In the genomic region with DNA sequence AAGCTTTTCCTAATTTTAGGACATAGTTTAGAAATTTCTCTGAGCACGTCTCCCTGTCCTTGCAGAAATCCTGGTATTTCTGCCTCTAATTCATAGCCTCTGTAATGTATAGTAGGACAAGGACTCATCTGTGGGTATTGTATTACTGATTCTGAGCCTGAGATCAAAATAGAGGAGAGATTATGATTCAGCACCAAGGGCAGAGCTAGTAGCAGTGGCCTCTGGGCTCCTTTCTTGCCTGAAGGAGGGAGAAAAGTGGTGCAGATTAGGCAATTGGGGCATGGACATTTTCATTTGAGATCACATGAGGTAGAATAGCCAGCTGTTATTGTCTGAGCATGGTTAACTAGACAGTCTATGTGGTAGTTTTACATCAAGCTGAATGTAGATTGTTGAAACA, we compare ENCODE assay signal across 12 cellular contexts. TPM values are rescaled to one million over a fixed set of nuclear protein-coding genes. Genes with fewer than 3 reads are reported as not detected.
DNase-seq lines count a peak whose midpoint lies in the region; ATAC-seq, FAIRE-seq and TF ChIP-seq lines count a peak whose summit lies in the region.
"Had no signal": no experiment of that assay in that cellular context is flagged by ENCODE, and none has a peak within 500 bp of the region (broad histone marks: within the 10 kb centered on the region; RNA-seq: fewer than 3 reads in every experiment).

No MANE protein-coding gene starts in this region.

- H3K23ac ChIP-seq in trophoblast cell (ENCODE audit: low read length), result no peak overlapping the region

- TF ChIP-seq EP300 in GM12878 (IDR thresholded peaks at IDR 0.05; ENCODE audit: borderline replicate concordance in 1 of 2, control insufficient read depth in 1 of 2, low read depth in 2 of 2, low read length in 2 of 2), result no peak

- no peak overlapping the region for H4K12ac ChIP-seq in trophoblast cell (ENCODE audit: low read depth, low read length)

- H3K27ac Mint-ChIP-seq in T-helper 1 cell treated with Interleukin-12 subunit alpha and Interleukin-12 subunit beta and Interleukin-4 antibody, amounts not matched to agents 30 μg/mL and 1 μg/mL, for 36 hours, result peak overlapping the region; percentile 58
- no peak overlapping the region for H3K27ac Mint-ChIP-seq in nephron

- H3F3A ChIP-seq in Loucy (ENCODE audit: low read depth), result peaks cover 10% of the 10 kb centered on the region

- no peak overlapping the region for H4K91ac ChIP-seq in trophoblast cell (ENCODE audit: low read depth, low read length)

- H4K20me1 ChIP-seq in Loucy (ENCODE audit: insufficient read depth, low read length, poor library complexity, severe bottlenecking) (peaks cover 42% of the 10 kb centered on the region), GM12878 (ENCODE audit: control insufficient read depth, insufficient read depth) (no peaks in the 10 kb centered on the region)

- DNase-seq in T-helper 1 cell (no peak), GM12878 (ENCODE audit: low read depth, low spot score) (no peak), G401 (ENCODE audit: low spot score) (no peak), trophoblast cell (no peak), NCI-H1694 treated with DMSO at 0.1 percent for 48 hours (lab: John Stamatoyannopoulos, UW) (no peak)
- DNase-seq: activated T-cell treated with anti-CD3 and anti-CD28 coated beads, Interleukin-2, amount 50 U/mL, for 4 hours; central memory CD4-positive, alpha-beta T cell; T-helper 2 cell had no signal

- H3K14ac ChIP-seq in trophoblast cell (ENCODE audit: low read length), result no peak overlapping the region

- H3K4me2 ChIP-seq in Loucy (ENCODE audit: low read depth, low read length, poor library complexity, severe bottlenecking), result peak overlapping the region; percentile 94
- peak overlapping the region; percentile 98; the same call in 1 of the 2 replicates for H3K4me2 ChIP-seq in GM12878 (ENCODE audit: control insufficient read depth, insufficient read depth)
- H3K4me2 ChIP-seq in trophoblast cell (ENCODE audit: low read length), result no peak overlapping the region

- no peak overlapping the region for H3K4ac ChIP-seq in trophoblast cell (ENCODE audit: low read depth, low read length)

- H3K4me3 ChIP-seq in Loucy (ENCODE audit: low read length, poor library complexity, severe bottlenecking) (peak overlapping the region; percentile 75), GM12878 (no peak overlapping the region), trophoblast cell (ENCODE audit: low read depth, low read length) (no peak overlapping the region)

- SMC1A ChIA-PET in GM12878 (lab: Charles Lee; ENCODE audit: uncharacterized antibody, unreplicated experiment), result interaction anchor here (0.7 to 2.3 kb wide), 9 partner anchors 13 to 474 kb away, joined by 3 to 6 read pairs (median 4); a partner anchor contains a TSS

- H3K9me3 Mint-ChIP-seq in T-helper 1 cell treated with Interleukin-12 subunit alpha and Interleukin-12 subunit beta and Interleukin-4 antibody, amounts not matched to agents 30 μg/mL and 1 μg/mL, for 36 hours, result no peaks in the 10 kb centered on the region
- H3K9me3 Mint-ChIP-seq in nephron, result no peaks in the 10 kb centered on the region
- H3K9me3 Mint-ChIP-seq: activated T-cell treated with anti-CD3 and anti-CD28 coated beads, Interleukin-2, amount 50 U/mL, for 4 hours had no signal

- RAD21 ChIA-PET in GM12878 (lab: Charles Lee; ENCODE audit: unreplicated experiment), result interaction anchor here (0.8 to 1.4 kb wide), 4 partner anchors 13 to 136 kb away, joined by 3 read pairs; a partner anchor contains a TSS

- POLR2A ChIA-PET in GM12878 (lab: Charles Lee), result interaction anchor here (0.6 to 0.7 kb wide), 2 partner anchors 58 to 190 kb away, joined by 3 to 4 read pairs; a partner anchor contains a TSS

- peaks cover 26% of the 10 kb centered on the region for H3K36me3 Mint-ChIP-seq in T-helper 1 cell treated with Interleukin-12 subunit alpha and Interleukin-12 subunit beta and Interleukin-4 antibody, amounts not matched to agents 30 μg/mL and 1 μg/mL, for 36 hours (ENCODE audit: low read depth)
- H3K36me3 Mint-ChIP-seq in nephron (ENCODE audit: low read depth), result peaks cover 26% of the 10 kb centered on the region

- H3K9me3 ChIP-seq in Loucy (ENCODE audit: insufficient read depth, low read depth, low read length) (no peaks in the 10 kb centered on the region), GM12878 (replicated peaks; ENCODE audit: control insufficient read depth, insufficient read depth, low read length) (no peaks in the 10 kb centered on the region), trophoblast cell (ENCODE audit: insufficient read depth, low read depth, low read length) (no peaks in the 10 kb centered on the region)

- H2BK5ac ChIP-seq in trophoblast cell (ENCODE audit: low read depth, low read length, poor library complexity), result no peak overlapping the region

- CTCF ChIA-PET in GM12878 (lab: Yijun Ruan, JAX), result interaction anchor here (0.7 to 3.9 kb wide), 15 partner anchors 13 to 581 kb away, joined by 3 to 38 read pairs (median 4); a partner anchor contains a TSS

- no peak for TF ChIP-seq RAD21 in GM12878 (IDR thresholded peaks at IDR 0.05; ENCODE audit: insufficient read depth, low read depth, low read length)

- H3K18ac ChIP-seq in trophoblast cell (ENCODE audit: low read length), result no peak overlapping the region

- TF ChIP-seq POLR2A in GM12878 (IDR thresholded peaks at IDR 0.05; ENCODE audit: low read depth, low read length), result no peak

- intact Hi-C loops in GM12878 (cut with micrococcal nuclease; ENCODE audit: unreplicated experiment), result no loop called here

- 0% methylated on average over 1 of the region's 1 CpG for WGBS in GM12878 (ENCODE audit: insufficient coverage, insufficient replicate concordance, low lambda C conversion rate, missing lambda C conversion rate)
- WGBS in trophoblast cell (ENCODE audit: extremely low coverage, insufficient coverage, insufficient read length), result no CpG with 5 or more reads among the region's 1 CpG

- H3K4me1 ChIP-seq in Loucy (ENCODE audit: insufficient read depth, low read length, poor library complexity, severe bottlenecking) (peaks cover 33% of the 10 kb centered on the region), GM12878 (ENCODE audit: control insufficient read depth, insufficient read depth, low read length) (peaks cover 13% of the 10 kb centered on the region), trophoblast cell (ENCODE audit: control insufficient read depth in 1 of 2, insufficient read depth in 2 of 2, low read length in 2 of 2) (peaks cover 14 to 19% of the 10 kb centered on the region in 2 experiments)

- FAIRE-seq in GM12878 (lab: Jason Lieb, UNC), result no peak
- FAIRE-seq: frontal cortex had no signal

- H3K27me3 ChIP-seq in Loucy (ENCODE audit: insufficient read depth, low read length, poor library complexity, severe bottlenecking) (no peaks in the 10 kb centered on the region), GM12878 (replicated peaks in 1 of 2; ENCODE audit: control insufficient read depth in 2 of 2, insufficient read depth in 2 of 2, low read length in 1 of 2) (no peaks in the 10 kb centered on the region), trophoblast cell (ENCODE audit: insufficient read depth, low read length) (no peaks in the 10 kb centered on the region)

- H3K9ac ChIP-seq in Loucy (ENCODE audit: low read depth, low read length, poor library complexity, severe bottlenecking) (no peak overlapping the region), GM12878 (ENCODE audit: control insufficient read depth, insufficient read depth, low read length) (no peak overlapping the region), trophoblast cell (ENCODE audit: low read length) (no peak overlapping the region)

- no TSS peak for BruUV-seq in GM12878 (replicated peaks; lab: Mats Ljungman, UMichigan)

- H3K27ac ChIP-seq in GM12878 (ENCODE audit: control insufficient read depth, insufficient read depth) (no peak overlapping the region), trophoblast cell (ENCODE audit: low read depth, low read length) (no peak overlapping the region)

- no peaks in the 10 kb centered on the region for H3K9me2 ChIP-seq in Loucy (replicated peaks; ENCODE audit: low read depth, low read length)

- H2AK5ac ChIP-seq in trophoblast cell (ENCODE audit: low read length), result no peak overlapping the region

- no peak overlapping the region for H4K8ac ChIP-seq in trophoblast cell (ENCODE audit: low read depth, low read length)

- peaks cover 17% of the 10 kb centered on the region for H3K79me1 ChIP-seq in trophoblast cell (ENCODE audit: low read length)

- peaks cover 36% of the 10 kb centered on the region for H3K36me3 ChIP-seq in Loucy (ENCODE audit: insufficient read depth, low read length)
- H3K36me3 ChIP-seq in GM12878 (ENCODE audit: control insufficient read depth in 2 of 2, insufficient read depth in 2 of 2, low read length in 1 of 2), result peaks cover 12 to 13% of the 10 kb centered on the region in 2 experiments
- H3K36me3 ChIP-seq in trophoblast cell (ENCODE audit: control insufficient read depth in 1 of 2, insufficient read depth in 2 of 2, low read length in 2 of 2), result peaks cover 20 to 29% of the 10 kb centered on the region in 2 experiments

- peaks cover 44% of the 10 kb centered on the region for H3K4me1 Mint-ChIP-seq in T-helper 1 cell treated with Interleukin-12 subunit alpha and Interleukin-12 subunit beta and Interleukin-4 antibody, amounts not matched to agents 30 μg/mL and 1 μg/mL, for 36 hours (ENCODE audit: low read depth)
- H3K4me1 Mint-ChIP-seq in nephron, result peaks cover 49% of the 10 kb centered on the region

- in situ Hi-C loops in GM12878 (cut with MboI) (no loop called here), G401 (cut with HindIII; ENCODE audit: low sequenced_read_pairs) (no loop called here)

- H3K79me2 ChIP-seq in Loucy (ENCODE audit: insufficient read depth, low read length) (peaks cover 68% of the 10 kb centered on the region), GM12878 (ENCODE audit: control insufficient read depth, insufficient read depth, low read length) (peaks cover 35% of the 10 kb centered on the region), trophoblast cell (ENCODE audit: control insufficient read depth, insufficient read depth, low read length, poor library complexity) (peaks cover 5% of the 10 kb centered on the region)

- ATAC-seq in GM12878, result no peak
- ATAC-seq: activated T-cell treated with anti-CD3 and anti-CD28 coated beads, Interleukin-2, amount 50 U/mL, for 4 hours had no signal

- H2AFZ ChIP-seq in Loucy (ENCODE audit: low read length) (no peak overlapping the region), GM12878 (ENCODE audit: control insufficient read depth, low read depth, low read length) (no peak overlapping the region), trophoblast cell (ENCODE audit: insufficient read depth, low read length, poor library complexity) (no peak overlapping the region)

- no peak overlapping the region for H2BK120ac ChIP-seq in trophoblast cell (ENCODE audit: insufficient read depth, low read length, poor library complexity)

- TF ChIP-seq CTCF in Loucy (conservative IDR thresholded peaks at IDR 0.05; ENCODE audit: low read length) (no peak), GM12878 (IDR thresholded peaks at IDR 0.05 in 2 of 3, conservative IDR thresholded peaks at IDR 0.05 in 1 of 3; ENCODE audit: control insufficient read depth in 2 of 3, extremely low read depth in 1 of 3, insufficient read depth in 1 of 3, low read depth in 3 of 3, low read length in 3 of 3) (no peak), nephron (IDR thresholded peaks at IDR 0.05; ENCODE audit: unreplicated experiment in 3 of 3) (no peak)

- no peak overlapping the region for H3K4me3 Mint-ChIP-seq in T-helper 1 cell treated with Interleukin-12 subunit alpha and Interleukin-12 subunit beta and Interleukin-4 antibody, amounts not matched to agents 30 μg/mL and 1 μg/mL, for 36 hours
- H3K4me3 Mint-ChIP-seq in nephron, result peak overlapping the region in 2 of 3 experiments; percentile 0 to 27

- no peaks in the 10 kb centered on the region for H3K27me3 Mint-ChIP-seq in T-helper 1 cell treated with Interleukin-12 subunit alpha and Interleukin-12 subunit beta and Interleukin-4 antibody, amounts not matched to agents 30 μg/mL and 1 μg/mL, for 36 hours (ENCODE audit: low read depth)
- no peaks in the 10 kb centered on the region for H3K27me3 Mint-ChIP-seq in nephron (ENCODE audit: low read depth)

- H2BK12ac ChIP-seq in trophoblast cell (ENCODE audit: low read length), result no peak overlapping the region

RNA-seq across cellular contexts. Expression of a gene that starts 2.8 kb away (rescaled TPM):
- 59.9 and 70.7 TPM in 2 replicates for total RNA-seq in GM12878 (2013; cell fraction: nucleolus; rRNA removed)
- 17.1 and 19.2 TPM in 2 replicates for total RNA-seq in GM12878 (2014; rRNA removed)
- 14.9 and 15.6 TPM in 2 replicates for total RNA-seq in GM12878 (2014; rRNA removed; fragmentation: Illumina TruSeq; extraction: Trizol)
- 33.8 and 35.3 TPM in 2 replicates for total RNA-seq in GM12878 (2021)
- 15.8 TPM for polyA plus RNA-seq in GM12878 (2011; ENCODE audit: low read depth)
- 14.4 and 26.5 TPM in 2 replicates for polyA plus RNA-seq in GM12878 (2011; rRNA removed)
- polyA plus RNA-seq in GM12878 (2011; cell fraction: cytosol; rRNA removed), result 26.3 and 42.3 TPM in 2 replicates
- polyA plus RNA-seq in GM12878 (2011; cell fraction: nucleus; rRNA removed), result 74.5 and 93.8 TPM in 2 replicates
- polyA plus RNA-seq in GM12878 (2012), result 19.2 and 23.1 TPM in 2 replicates
- polyA plus RNA-seq in GM12878 (2014; fragmentation: Illumina TruSeq; extraction: Trizol), result 16.8 and 22.8 TPM in 2 replicates
- 1 to 10 TPM in 1 of 2 experiments, under 1 TPM in 1; 0.47 to 1.6 TPM for polyA plus RNA-seq in GM12878 (2014; fragmentation: Nextera tagmentation; extraction: Ambion mirVana)
- polyA plus RNA-seq in GM12878 (2014; rRNA removed), result 28.0 and 35.4 TPM in 2 replicates
- 10 to 100 TPM; 15.1 to 16.0 TPM for polyA plus RNA-seq in GM12878 (2016; fragmentation: Nextera tagmentation; extraction: Ambion mirVana)
- 34.8 and 40.8 TPM in 2 replicates for polyA minus RNA-seq in GM12878 (2011; rRNA and poly(A)+ RNA removed)
- 11.5 and 17.7 TPM in 2 replicates for polyA minus RNA-seq in GM12878 (2011; cell fraction: cytosol; rRNA and poly(A)+ RNA removed)
- 30.0 and 52.7 TPM in 2 replicates for polyA minus RNA-seq in GM12878 (2011; cell fraction: nucleus; rRNA and poly(A)+ RNA removed)
- total RNA-seq in G401 (2014; rRNA removed; shearing (Covaris generic)), result 12.9 and 13.4 TPM in 2 replicates
- 16.4 and 17.0 TPM in 2 replicates for polyA plus RNA-seq in trophoblast cell (2013)

RNA-seq across cellular contexts. Expression of a gene that starts 14.9 kb away (rescaled TPM):
- total RNA-seq in GM12878 (2013; cell fraction: nucleolus; rRNA removed), result 10.7 and 12.1 TPM in 2 replicates
- total RNA-seq in GM12878 (2014; rRNA removed) (3.8 and 4.3 TPM in 2 replicates), GM12878 (2014; rRNA removed; fragmentation: Illumina TruSeq; extraction: Trizol) (2.9 and 3.4 TPM in 2 replicates), GM12878 (2021) (5.2 TPM in 2 replicates)
- polyA plus RNA-seq in GM12878 (2011; ENCODE audit: low read depth), result 2.7 TPM
- polyA plus RNA-seq in GM12878 (2011; rRNA removed) (4.1 and 6.2 TPM in 2 replicates), GM12878 (2014; fragmentation: Illumina TruSeq; extraction: Trizol) (0.27 and 2.6 TPM in 2 replicates), GM12878 (2014; fragmentation: Nextera tagmentation; extraction: Ambion mirVana) (1 to 10 TPM; 3.5 to 4.4 TPM), GM12878 (2014; rRNA removed) (4.7 and 4.8 TPM in 2 replicates), GM12878 (2016; fragmentation: Nextera tagmentation; extraction: Ambion mirVana) (1 to 10 TPM; 5.5 to 8.9 TPM)
- 8.0 and 9.0 TPM in 2 replicates for polyA plus RNA-seq in GM12878 (2011; cell fraction: cytosol; rRNA removed)
- 10.2 and 12.5 TPM in 2 replicates for polyA plus RNA-seq in GM12878 (2011; cell fraction: nucleus; rRNA removed)
- 3.4 and 5.0 TPM in 2 replicates for polyA plus RNA-seq in GM12878 (2012)
- polyA minus RNA-seq in GM12878 (2011; rRNA and poly(A)+ RNA removed), result 9.2 and 13.9 TPM in 2 replicates
- polyA minus RNA-seq in GM12878 (2011; cell fraction: cytosol; rRNA and poly(A)+ RNA removed), result 3.2 and 8.5 TPM in 2 replicates
- 2.2 and 3.2 TPM in 2 replicates for polyA minus RNA-seq in GM12878 (2011; cell fraction: nucleus; rRNA and poly(A)+ RNA removed)
- 13.7 and 14.1 TPM in 2 replicates for total RNA-seq in G401 (2014; rRNA removed; shearing (Covaris generic))
- 14.6 and 14.7 TPM in 2 replicates for polyA plus RNA-seq in trophoblast cell (2013)

RNA-seq across cellular contexts. Expression of a gene that starts 24.1 kb away (rescaled TPM):
- total RNA-seq in GM12878 (2013; cell fraction: nucleolus; rRNA removed), result 32.3 and 32.4 TPM in 2 replicates
- total RNA-seq in GM12878 (2014; rRNA removed) (7.2 and 10.6 TPM in 2 replicates), GM12878 (2014; rRNA removed; fragmentation: Illumina TruSeq; extraction: Trizol) (5.0 and 5.6 TPM in 2 replicates), GM12878 (2021) (9.6 and 10.3 TPM in 2 replicates)
- polyA plus RNA-seq in GM12878 (2011; ENCODE audit: low read depth), result 10.4 TPM
- polyA plus RNA-seq in GM12878 (2011; rRNA removed) (3.4 and 8.0 TPM in 2 replicates), GM12878 (2014; fragmentation: Illumina TruSeq; extraction: Trizol) (3.2 and 6.0 TPM in 2 replicates), GM12878 (2014; fragmentation: Nextera tagmentation; extraction: Ambion mirVana) (1 to 10 TPM in 1 of 2 experiments, under 1 TPM in 1; 0.98 to 1.1 TPM), GM12878 (2014; rRNA removed) (11.7 and 14.3 TPM in 2 replicates), GM12878 (2016; fragmentation: Nextera tagmentation; extraction: Ambion mirVana) (1 to 10 TPM; 6.9 to 7.9 TPM)
- 10.2 and 11.4 TPM in 2 replicates for polyA plus RNA-seq in GM12878 (2011; cell fraction: cytosol; rRNA removed)
- polyA plus RNA-seq in GM12878 (2011; cell fraction: nucleus; rRNA removed), result 37.0 and 38.6 TPM in 2 replicates
- 9.1 and 11.0 TPM in 2 replicates for polyA plus RNA-seq in GM12878 (2012)
- polyA minus RNA-seq in GM12878 (2011; rRNA and poly(A)+ RNA removed), result 15.2 and 21.1 TPM in 2 replicates
- 7.9 and 8.9 TPM in 2 replicates for polyA minus RNA-seq in GM12878 (2011; cell fraction: cytosol; rRNA and poly(A)+ RNA removed)
- polyA minus RNA-seq in GM12878 (2011; cell fraction: nucleus; rRNA and poly(A)+ RNA removed), result 21.9 and 35.3 TPM in 2 replicates
- 27.8 and 41.4 TPM in 2 replicates for total RNA-seq in G401 (2014; rRNA removed; shearing (Covaris generic))
- 21.9 and 23.1 TPM in 2 replicates for polyA plus RNA-seq in trophoblast cell (2013)

RNA-seq across cellular contexts. Expression of a gene that starts 57.9 kb away (rescaled TPM):
- 320 and 324 TPM in 2 replicates for total RNA-seq in GM12878 (2013; cell fraction: nucleolus; rRNA removed)
- 114 and 121 TPM in 2 replicates for total RNA-seq in GM12878 (2014; rRNA removed)
- total RNA-seq in GM12878 (2014; rRNA removed; fragmentation: Illumina TruSeq; extraction: Trizol), result 109 and 112 TPM in 2 replicates
- 105 and 116 TPM in 2 replicates for total RNA-seq in GM12878 (2021)
- polyA plus RNA-seq in GM12878 (2011; ENCODE audit: low read depth), result 126 TPM
- polyA plus RNA-seq in GM12878 (2011; rRNA removed), result 168 and 187 TPM in 2 replicates
- polyA plus RNA-seq in GM12878 (2011; cell fraction: cytosol; rRNA removed), result 192 and 212 TPM in 2 replicates
- polyA plus RNA-seq in GM12878 (2011; cell fraction: nucleus; rRNA removed), result 381 and 470 TPM in 2 replicates
- 107 and 126 TPM in 2 replicates for polyA plus RNA-seq in GM12878 (2012)
- polyA plus RNA-seq in GM12878 (2014; fragmentation: Illumina TruSeq; extraction: Trizol), result 110 and 118 TPM in 2 replicates
- polyA plus RNA-seq in GM12878 (2014; fragmentation: Nextera tagmentation; extraction: Ambion mirVana), result 100 to 1,000 TPM in 1 of 2 experiments, 10 to 100 TPM in 1; 94.2 to 127 TPM
- 134 and 151 TPM in 2 replicates for polyA plus RNA-seq in GM12878 (2014; rRNA removed)
- 100 to 1,000 TPM; 155 to 157 TPM for polyA plus RNA-seq in GM12878 (2016; fragmentation: Nextera tagmentation; extraction: Ambion mirVana)
- 105 and 157 TPM in 2 replicates for polyA minus RNA-seq in GM12878 (2011; rRNA and poly(A)+ RNA removed)
- polyA minus RNA-seq in GM12878 (2011; cell fraction: cytosol; rRNA and poly(A)+ RNA removed), result 40.4 and 42.6 TPM in 2 replicates
- 99.4 and 119 TPM in 2 replicates for polyA minus RNA-seq in GM12878 (2011; cell fraction: nucleus; rRNA and poly(A)+ RNA removed)
- total RNA-seq in G401 (2014; rRNA removed; shearing (Covaris generic)), result 53.2 and 53.4 TPM in 2 replicates
- polyA plus RNA-seq in trophoblast cell (2013), result 32.8 and 33.7 TPM in 2 replicates
